In genomic region chr4:136371231-136371630, GRCh38 we compare ENCODE assay signal across 33 cellular contexts.
DNase-seq lines count a peak whose midpoint lies in the region; ATAC-seq, FAIRE-seq and TF ChIP-seq lines count a peak whose summit lies in the region.
"Had no signal": no experiment of that assay in that cellular context is flagged by ENCODE, and none has a peak within 500 bp of the region (broad histone marks: within the 10 kb centered on the region; RNA-seq: fewer than 3 reads in every experiment).

No MANE protein-coding gene starts in this region.

- 0% methylated on average over 2 of the region's 2 CpGs for WGBS in HepG2 (ENCODE audit: low lambda C conversion rate)
- 60% methylated on average over 2 of the region's 2 CpGs for WGBS in right lobe of liver (ENCODE audit: insufficient coverage, low coverage, low lambda C conversion rate, missing lambda C conversion rate)
- 36% methylated on average over 2 of the region's 2 CpGs for WGBS in A549 (ENCODE audit: missing lambda C conversion rate)
- WGBS in IMR-90 (ENCODE audit: extremely low coverage in 2 of 2, insufficient read length in 1 of 2), 2 experiments: no CpG with 5 or more reads among the region's 2 CpGs
- 81 to 85% methylated on average over 2 of the region's 2 CpGs for WGBS in gastroesophageal sphincter (ENCODE audit: low coverage in 1 of 2), 2 donors

- H3K79me1 ChIP-seq in IMR-90 (ENCODE audit: low read depth in 1 of 2, low read length in 2 of 2): no peaks in the 10 kb centered on the region

- no peak overlapping the region for H4K91ac ChIP-seq in IMR-90 (ENCODE audit: insufficient read depth, low read depth, low read length)

- TF ChIP-seq RAD21 in HepG2 (CRISPR knock-in tag; IDR thresholded peaks at IDR 0.05) (no peak), A549 (conservative IDR thresholded peaks at IDR 0.05 in 1 of 2, IDR thresholded peaks at IDR 0.05 in 1 of 2) (no peak), IMR-90 (IDR thresholded peaks at IDR 0.05; ENCODE audit: low read length) (no peak)

- no peak overlapping the region for H3K4me2 ChIP-seq in HepG2 (ENCODE audit: low read depth, low read length)
- no peak overlapping the region for H3K4me2 ChIP-seq in A549
- H3K4me2 ChIP-seq in IMR-90 (ENCODE audit: low read depth, low read length): no peak overlapping the region
- H3K4me2 ChIP-seq: BLaER1; BLaER1 treated with 17β-estradiol and CSF1 and Interleukin-3, amounts not matched to agents 10 nM and 100 nM had no signal

- POLR2A ChIA-PET in HepG2 (lab: Yijun Ruan, JAX): no interaction called here
- POLR2A ChIA-PET in A549 (lab: Yijun Ruan, JAX): no interaction called here
- POLR2A ChIA-PET in IMR-90 (lab: Charles Lee; ENCODE audit: unreplicated experiment): no interaction called here
- POLR2A ChIA-PET in WTC11 (lab: Charles Lee): no interaction called here

- ATAC-seq in HepG2 (no peak), right lobe of liver (no peak), A549 (no peak), IMR-90 (ENCODE audit: low read depth) (no peak), WTC11 (no peak), gastroesophageal sphincter (no peak)
- ATAC-seq: CD8-positive, alpha-beta T cell had no signal

- FAIRE-seq in HepG2 (lab: Jason Lieb, UNC) (no peak), A549 (lab: Jason Lieb, UNC) (no peak)
- FAIRE-seq: D721Med had no signal

- no peak overlapping the region for H3K23ac ChIP-seq in IMR-90 (ENCODE audit: low read depth, low read length)

- DNase-seq in HepG2 (ENCODE audit: low spot score): no peak
- DNase-seq in right lobe of liver: no peak
- no peak for DNase-seq in A549 (ENCODE audit: low read depth in 1 of 2, low spot score in 1 of 2)
- no peak for DNase-seq in IMR-90
- DNase-seq in WTC11 (ENCODE audit: low spot score): no peak
- DNase-seq: 8988T; ACHN; AML-193; BE2C; C1 segment of cervical spinal cord; Caco-2; Calu3; CD4-positive, alpha-beta memory T cell; CD4-positive, alpha-beta T cell; CD4-positive, CD25-positive, alpha-beta regulatory T cell; CD8-positive, alpha-beta memory T cell; CD8-positive, alpha-beta T cell; COR-L47; DMS 273 treated with DMSO at 0.1 percent for 48 hours; DMS153; DMS53; DMS79; DMS79 treated with DMSO at 0.1 percent for 48 hours; DND-41; EL had no signal

- no peak overlapping the region for H2AK9ac ChIP-seq in IMR-90 (replicated peaks; ENCODE audit: low read depth, low read length, poor library complexity)

- H3K4me3 Mint-ChIP-seq in WTC11: no peak overlapping the region
- H3K4me3 Mint-ChIP-seq: B cell; CD14-positive monocyte; CD4-positive, alpha-beta memory T cell; CD4-positive, alpha-beta T cell; CD4-positive, CD25-positive, alpha-beta regulatory T cell; CD8-positive, alpha-beta memory T cell; CD8-positive, alpha-beta T cell had no signal

- H4K5ac ChIP-seq in IMR-90 (ENCODE audit: low read depth, low read length): no peak overlapping the region

- H3K14ac ChIP-seq in IMR-90 (replicated peaks; ENCODE audit: low read depth, low read length): no peak overlapping the region

- in situ Hi-C loops in HepG2 (cut with HindIII; ENCODE audit: extremely low pct_ligation_motif_present, low pct_unique_long_range_greater_than_20kb): no loop called here
- in situ Hi-C loops in IMR-90 (cut with MboI; ENCODE audit: low sequenced_read_pairs): no loop called here

- no peaks in the 10 kb centered on the region for H3K9me1 ChIP-seq in IMR-90 (ENCODE audit: insufficient read depth, low read length)

- no peaks in the 10 kb centered on the region for H3K36me3 ChIP-seq in HepG2 (replicated peaks in 1 of 2; ENCODE audit: control insufficient read depth in 1 of 2, insufficient read depth in 2 of 2, low read length in 2 of 2)
- no peaks in the 10 kb centered on the region for H3K36me3 ChIP-seq in right lobe of liver
- no peaks in the 10 kb centered on the region for H3K36me3 ChIP-seq in IMR-90 (ENCODE audit: control insufficient read depth, insufficient read depth, low read length)
- no peaks in the 10 kb centered on the region for H3K36me3 ChIP-seq in gastroesophageal sphincter
- H3K36me3 ChIP-seq: BE2C; BLaER1; BLaER1 treated with 17β-estradiol and CSF1 and Interleukin-3, amounts not matched to agents 10 nM and 100 nM had no signal

- no peaks in the 10 kb centered on the region for H3K27me3 ChIP-seq in HepG2 (ENCODE audit: control insufficient read depth in 1 of 2, insufficient read depth in 2 of 2, low read length in 2 of 2)
- H3K27me3 ChIP-seq in right lobe of liver: no peaks in the 10 kb centered on the region
- no peaks in the 10 kb centered on the region for H3K27me3 ChIP-seq in IMR-90 (ENCODE audit: control insufficient read depth, insufficient read depth, low read length)
- no peaks in the 10 kb centered on the region for H3K27me3 ChIP-seq in gastroesophageal sphincter
- H3K27me3 ChIP-seq: BE2C; BLaER1; BLaER1 treated with 17β-estradiol and CSF1 and Interleukin-3, amounts not matched to agents 10 nM and 100 nM had no signal

- intact Hi-C loops in HepG2 (cut with micrococcal nuclease; ENCODE audit: unreplicated experiment) (no loop called here), right lobe of liver (cut with DNase I) (no loop called here), IMR-90 (cut with micrococcal nuclease) (no loop called here)

- no peaks in the 10 kb centered on the region for H3K36me3 Mint-ChIP-seq in WTC11
- H3K36me3 Mint-ChIP-seq: CD14-positive monocyte; CD4-positive, alpha-beta memory T cell; CD4-positive, CD25-positive, alpha-beta regulatory T cell; CD8-positive, alpha-beta memory T cell; CD8-positive, alpha-beta T cell had no signal

- no peaks in the 10 kb centered on the region for H3K4me1 Mint-ChIP-seq in WTC11
- H3K4me1 Mint-ChIP-seq: B cell; CD14-positive monocyte; CD4-positive, alpha-beta memory T cell; CD4-positive, CD25-positive, alpha-beta regulatory T cell; CD8-positive, alpha-beta memory T cell had no signal

- H3K27me3 Mint-ChIP-seq in WTC11 (ENCODE audit: low read depth): no peaks in the 10 kb centered on the region
- H3K27me3 Mint-ChIP-seq: B cell; CD4-positive, alpha-beta memory T cell; CD4-positive, alpha-beta T cell; CD4-positive, CD25-positive, alpha-beta regulatory T cell; CD8-positive, alpha-beta memory T cell had no signal

- H2AK5ac ChIP-seq in IMR-90 (ENCODE audit: low read depth, low read length): no peak overlapping the region

- H2BK5ac ChIP-seq in IMR-90 (ENCODE audit: low read depth, low read length, poor library complexity, severe bottlenecking): no peak overlapping the region

- H4K20me1 ChIP-seq in HepG2 (ENCODE audit: insufficient read depth, low read length) (no peaks in the 10 kb centered on the region), IMR-90 (ENCODE audit: insufficient read depth, low read length) (no peaks in the 10 kb centered on the region)
- H4K20me1 ChIP-seq: BLaER1; BLaER1 treated with 17β-estradiol and CSF1 and Interleukin-3, amounts not matched to agents 10 nM and 100 nM had no signal

- H2BK120ac ChIP-seq in IMR-90 (ENCODE audit: low read depth, low read length): no peak overlapping the region

- no peaks in the 10 kb centered on the region for H3K79me2 ChIP-seq in HepG2 (ENCODE audit: insufficient read depth, low read length)

- H3K4ac ChIP-seq in IMR-90 (ENCODE audit: low read depth, low read length): no peak overlapping the region

- BruUV-seq in HepG2 (replicated peaks; lab: Mats Ljungman, UMichigan) (no TSS peak), IMR-90 (replicated peaks; lab: Mats Ljungman, UMichigan) (no TSS peak)

- H2BK15ac ChIP-seq in IMR-90 (ENCODE audit: low read depth, low read length): no peak overlapping the region

- CTCF ChIA-PET in HepG2 (lab: Yijun Ruan, JAX; ENCODE audit: low intra/inter-chr PET ratio, low total read pairs) (no interaction called here), A549 (lab: Yijun Ruan, JAX) (no interaction called here), IMR-90 (lab: Yijun Ruan, JAX) (no interaction called here), WTC11 (lab: Charles Lee) (no interaction called here)

- H2AFZ ChIP-seq in HepG2 (ENCODE audit: low read length) (no peak overlapping the region), IMR-90 (replicated peaks; ENCODE audit: low read length, poor library complexity) (no peak overlapping the region)

- TF ChIP-seq CTCF in HepG2 (CRISPR knock-in tag; IDR thresholded peaks at IDR 0.05) (no peak), right lobe of liver (IDR thresholded peaks at IDR 0.05) (no peak), A549 (IDR thresholded peaks at IDR 0.05) (no peak), IMR-90 (conservative IDR thresholded peaks at IDR 0.05; ENCODE audit: low read depth, low read length) (no peak), WTC11 (IDR thresholded peaks at IDR 0.05) (no peak), gastroesophageal sphincter (IDR thresholded peaks at IDR 0.05) (no peak)

- no peak overlapping the region for H3K4me3 ChIP-seq in HepG2 (replicated peaks in 1 of 3; ENCODE audit: insufficient read depth in 1 of 3, low read depth in 2 of 3, low read length in 3 of 3)
- no peak overlapping the region for H3K4me3 ChIP-seq in right lobe of liver
- no peak overlapping the region for H3K4me3 ChIP-seq in A549
- H3K4me3 ChIP-seq in IMR-90 (ENCODE audit: insufficient read depth, low read depth, low read length): no peak overlapping the region
- H3K4me3 ChIP-seq in gastroesophageal sphincter: no peak overlapping the region
- H3K4me3 ChIP-seq: BLaER1; BLaER1 treated with 17β-estradiol and CSF1 and Interleukin-3, amounts not matched to agents 10 nM and 100 nM had no signal

- TF ChIP-seq EP300 in HepG2 (IDR thresholded peaks at IDR 0.05; ENCODE audit: low read depth in 2 of 2, low read length in 2 of 2): no peak
- no peak for TF ChIP-seq EP300 in HepG2 (CRISPR knock-in tag; IDR thresholded peaks at IDR 0.05; ENCODE audit: borderline replicate concordance)
- TF ChIP-seq EP300 in A549 (IDR thresholded peaks at IDR 0.05): no peak
- no peak for TF ChIP-seq EP300 in gastroesophageal sphincter (IDR thresholded peaks at IDR 0.05)

- peaks cover 6% of the 10 kb centered on the region; the same call in 1 of the 2 replicates for H3K9me3 Mint-ChIP-seq in WTC11
- H3K9me3 Mint-ChIP-seq: CD14-positive monocyte had no signal

- H3K9me3 ChIP-seq in HepG2 (ENCODE audit: low read length): no peaks in the 10 kb centered on the region
- no peaks in the 10 kb centered on the region for H3K9me3 ChIP-seq in right lobe of liver
- no peaks in the 10 kb centered on the region for H3K9me3 ChIP-seq in A549
- H3K9me3 ChIP-seq in IMR-90 (ENCODE audit: control insufficient read depth, insufficient read depth, low read length): no peaks in the 10 kb centered on the region
- no peaks in the 10 kb centered on the region for H3K9me3 ChIP-seq in gastroesophageal sphincter
- H3K9me3 ChIP-seq: BE2C; BLaER1; BLaER1 treated with 17β-estradiol and CSF1 and Interleukin-3, amounts not matched to agents 10 nM and 100 nM; Caco-2 had no signal

- H3K56ac ChIP-seq in IMR-90 (ENCODE audit: extremely low read depth, insufficient read depth, low read length): no peak overlapping the region

- H3K4me1 ChIP-seq in HepG2 (ENCODE audit: insufficient read depth, low read length) (no peaks in the 10 kb centered on the region), right lobe of liver (no peaks in the 10 kb centered on the region), A549 (no peaks in the 10 kb centered on the region), IMR-90 (ENCODE audit: control insufficient read depth, insufficient read depth, low read length) (no peaks in the 10 kb centered on the region), gastroesophageal sphincter (peaks cover 0 to 6% (median 0%) of the 10 kb centered on the region in 3 donors)
- H3K4me1 ChIP-seq: BE2C; BLaER1; BLaER1 treated with 17β-estradiol and CSF1 and Interleukin-3, amounts not matched to agents 10 nM and 100 nM; Caco-2 had no signal

- H3K27ac Mint-ChIP-seq in WTC11: no peak overlapping the region
- H3K27ac Mint-ChIP-seq: B cell; CD14-positive monocyte; CD4-positive, alpha-beta memory T cell; CD4-positive, alpha-beta T cell; CD4-positive, CD25-positive, alpha-beta regulatory T cell; CD8-positive, alpha-beta memory T cell; CD8-positive, alpha-beta T cell had no signal

- TF ChIP-seq POLR2A in HepG2 (IDR thresholded peaks at IDR 0.05; ENCODE audit: insufficient read depth in 1 of 2, low read depth in 2 of 2, low read length in 2 of 2) (no peak), right lobe of liver (IDR thresholded peaks at IDR 0.05) (no peak), A549 (IDR thresholded peaks at IDR 0.05; ENCODE audit: low read length) (no peak), IMR-90 (IDR thresholded peaks at IDR 0.05; ENCODE audit: low read depth, low read length) (no peak), gastroesophageal sphincter (IDR thresholded peaks at IDR 0.05) (no peak)

- H3K9ac ChIP-seq in HepG2 (ENCODE audit: insufficient read depth, low read depth, low read length) (no peak overlapping the region), IMR-90 (ENCODE audit: low read depth, low read length) (no peak overlapping the region)
- H3K9ac ChIP-seq: BLaER1; BLaER1 treated with 17β-estradiol and CSF1 and Interleukin-3, amounts not matched to agents 10 nM and 100 nM had no signal

- H3K27ac ChIP-seq in HepG2 (ENCODE audit: extremely low read length, insufficient read depth, low read length) (no peak overlapping the region), right lobe of liver (no peak overlapping the region), A549 (no peak overlapping the region), IMR-90 (ENCODE audit: insufficient read depth, low read length) (no peak overlapping the region), gastroesophageal sphincter (no peak overlapping the region)
- H3K27ac ChIP-seq: 22Rv1; BLaER1; BLaER1 treated with 17β-estradiol and CSF1 and Interleukin-3, amounts not matched to agents 10 nM and 100 nM; C4-2B had no signal

- H2BK20ac ChIP-seq in IMR-90 (ENCODE audit: low read depth, low read length): no peak overlapping the region

- H4K8ac ChIP-seq in IMR-90 (ENCODE audit: low read depth in 2 of 2, low read length in 2 of 2): no peak overlapping the region

- H3K18ac ChIP-seq in IMR-90 (ENCODE audit: low read depth, low read length): no peak overlapping the region

- dilution Hi-C loops in IMR-90 (cut with HindIII; ENCODE audit: low sequenced_read_pairs, unreplicated experiment): no loop called here
